ENCODE assay signal across 8 cellular contexts in the genomic region with DNA sequence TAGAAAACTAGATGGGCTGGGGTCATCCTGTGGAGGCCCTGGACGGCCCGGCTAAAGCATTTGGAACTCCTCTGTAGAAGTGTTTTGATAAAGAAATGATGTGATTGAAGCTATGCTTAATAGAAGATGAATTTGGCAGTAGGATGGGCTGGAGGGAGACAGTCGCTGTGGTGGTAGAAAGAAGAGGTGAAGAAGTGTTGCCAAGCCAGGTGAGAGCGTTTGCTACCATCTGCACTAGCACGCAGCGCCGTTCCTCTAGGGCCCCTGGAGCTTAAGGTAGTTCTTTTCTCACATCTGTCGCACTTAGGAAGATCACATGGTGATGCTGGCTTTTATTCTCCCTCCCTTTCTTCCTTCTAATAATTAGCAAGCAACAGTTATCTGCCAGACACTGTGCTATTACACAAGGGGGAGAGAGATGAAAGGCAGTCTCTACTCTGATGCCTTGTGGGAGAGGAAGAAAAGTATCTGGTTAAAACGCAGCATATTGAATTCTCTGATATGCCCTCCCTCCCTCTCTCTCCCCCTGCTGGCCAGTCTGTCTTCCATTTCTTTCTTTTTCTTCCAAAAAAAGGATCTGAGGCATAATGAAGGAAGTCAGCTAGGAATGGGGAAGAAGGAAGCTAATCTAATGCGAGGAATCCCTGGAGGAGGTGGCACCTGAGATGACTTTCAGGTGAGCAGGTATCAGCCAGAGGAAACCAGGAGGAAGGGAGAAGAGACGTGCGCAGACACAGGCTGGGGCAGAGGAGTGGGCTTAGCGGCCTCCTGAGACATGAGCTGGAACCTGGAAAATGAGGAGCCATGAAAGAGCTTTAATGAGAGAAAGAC.
A peak's percentile ranks its signal among the peaks of the same experiment; 100 is the strongest.
DNase-seq lines count a peak whose midpoint lies in the region; ATAC-seq, FAIRE-seq and TF ChIP-seq lines count a peak whose summit lies in the region.

No MANE protein-coding gene starts in this region.

- H3K9me3 ChIP-seq in BLaER1 treated with 17β-estradiol and CSF1 and Interleukin-3, amounts not matched to agents 10 nM and 100 nM (replicated peaks in 1 of 11): no peaks in the 10 kb centered on the region
- peaks cover 3% of the 10 kb centered on the region; the same call in 1 of the 3 replicates for H3K9me3 ChIP-seq in GM12878 (replicated peaks; ENCODE audit: control insufficient read depth, insufficient read depth, low read length)
- no peaks in the 10 kb centered on the region for H3K9me3 ChIP-seq in mucosa of rectum (ENCODE audit: control insufficient read depth in 2 of 2, low read length in 2 of 2)
- H3K9me3 ChIP-seq in SJCRH30 (replicated peaks): no peaks in the 10 kb centered on the region
- no peaks in the 10 kb centered on the region for H3K9me3 ChIP-seq in HAP-1

- SMC1A ChIA-PET in GM12878 (lab: Charles Lee; ENCODE audit: uncharacterized antibody, unreplicated experiment): interaction anchor here (0.8 to 5.7 kb wide), 21 partner anchors 11 to 172 kb away, joined by 3 to 84 read pairs (median 7); no protein-coding TSS in a partner anchor

- no peak overlapping the region for H2AFZ ChIP-seq in GM12878 (ENCODE audit: control insufficient read depth, low read depth, low read length)

- no TSS peak for BruUV-seq in GM12878 (replicated peaks; lab: Mats Ljungman, UMichigan)

- H3K9ac ChIP-seq in BLaER1 treated with 17β-estradiol and CSF1 and Interleukin-3, amounts not matched to agents 10 nM and 100 nM: peak overlapping the region in 2 of 11 experiments; percentile 12 to 17; a peak in 4 of 22 replicates
- no peak overlapping the region for H3K9ac ChIP-seq in GM12878 (ENCODE audit: control insufficient read depth, insufficient read depth, low read length)
- H3K9ac ChIP-seq in mucosa of rectum (ENCODE audit: low read depth in 1 of 2, low read length in 2 of 2): peak overlapping the region in 1 of 2 donors; percentile 44

- ATAC-seq in GM12878: no peak
- ATAC-seq in HG02798 (IDR thresholded peaks at IDR 0.05; ENCODE audit: poor library complexity, unreplicated experiment): no peak

- 0 out of 2 replicates have a peak, but pooled peaks have one; percentile 42 for TF ChIP-seq POLR2A in GM12878 (IDR thresholded peaks at IDR 0.05; ENCODE audit: low read depth, low read length)

- in situ Hi-C loops in GM12878 (cut with MboI) (no loop called here), HAP-1 (cut with MboI; ENCODE audit: low sequenced_read_pairs) (loop anchor here (5.0 kb wide), 1 partner anchor 146 kb away; no protein-coding TSS in a partner anchor)

- POLR2A ChIA-PET in GM12878 (lab: Charles Lee): interaction anchor here (0.5 to 1.6 kb wide), 3 partner anchors 144 to 1354 kb away, joined by 3 to 4 read pairs (median 4); no protein-coding TSS in a partner anchor

- TF ChIP-seq RAD21 in Ishikawa (IDR thresholded peaks at IDR 0.05; ENCODE audit: low read depth) (peak; percentile 21; the same call in 1 of the 2 replicates), GM12878 (IDR thresholded peaks at IDR 0.05; ENCODE audit: insufficient read depth, low read depth, low read length) (no peak)

- no peak overlapping the region for H3K4me3 ChIP-seq in BLaER1 treated with 17β-estradiol and CSF1 and Interleukin-3, amounts not matched to agents 10 nM and 100 nM
- H3K4me3 ChIP-seq in GM12878 (no peak overlapping the region), mucosa of rectum (ENCODE audit: low read length in 2 of 2) (no peak overlapping the region), SJCRH30 (no peak overlapping the region), HAP-1 (no peak overlapping the region)

- peaks cover 53% of the 10 kb centered on the region for H3K79me2 ChIP-seq in GM12878 (ENCODE audit: control insufficient read depth, insufficient read depth, low read length)

- H3K27me3 ChIP-seq in BLaER1 treated with 17β-estradiol and CSF1 and Interleukin-3, amounts not matched to agents 10 nM and 100 nM: no peaks in the 10 kb centered on the region
- H3K27me3 ChIP-seq in GM12878 (replicated peaks in 1 of 2; ENCODE audit: control insufficient read depth in 2 of 2, insufficient read depth in 2 of 2, low read length in 1 of 2) (no peaks in the 10 kb centered on the region), mucosa of rectum (ENCODE audit: control insufficient read depth in 2 of 2, insufficient read depth in 2 of 2, low read length in 2 of 2) (no peaks in the 10 kb centered on the region), SJCRH30 (no peaks in the 10 kb centered on the region), HAP-1 (ENCODE audit: low read depth) (no peaks in the 10 kb centered on the region)

- peaks cover 91 to 96% (median 95%) of the 10 kb centered on the region in 11 experiments for H4K20me1 ChIP-seq in BLaER1 treated with 17β-estradiol and CSF1 and Interleukin-3, amounts not matched to agents 10 nM and 100 nM
- peaks cover 5% of the 10 kb centered on the region for H4K20me1 ChIP-seq in GM12878 (ENCODE audit: control insufficient read depth, insufficient read depth)

- RAD21 ChIA-PET in GM12878 (lab: Charles Lee; ENCODE audit: unreplicated experiment): interaction anchor here (0.9 to 5.6 kb wide), 28 partner anchors 17 to 526 kb away, joined by 3 to 77 read pairs (median 4); no protein-coding TSS in a partner anchor

- peak overlapping the region in 10 of 11 experiments; percentile 4 to 71 (median 29); a peak in 13 of 22 replicates for H3K4me2 ChIP-seq in BLaER1 treated with 17β-estradiol and CSF1 and Interleukin-3, amounts not matched to agents 10 nM and 100 nM
- H3K4me2 ChIP-seq in GM12878 (ENCODE audit: control insufficient read depth, insufficient read depth): no peak overlapping the region

- TF ChIP-seq EP300 in Ishikawa (IDR thresholded peaks at IDR 0.05; ENCODE audit: borderline replicate concordance): no peak
- no peak for TF ChIP-seq EP300 in GM12878 (IDR thresholded peaks at IDR 0.05; ENCODE audit: borderline replicate concordance in 1 of 2, control insufficient read depth in 1 of 2, low read depth in 2 of 2, low read length in 2 of 2)

- H3K4me1 ChIP-seq in BLaER1 treated with 17β-estradiol and CSF1 and Interleukin-3, amounts not matched to agents 10 nM and 100 nM: peaks cover 71 to 84% (median 78%) of the 10 kb centered on the region in 10 experiments
- H3K4me1 ChIP-seq in GM12878 (ENCODE audit: control insufficient read depth, insufficient read depth, low read length) (peaks cover 44% of the 10 kb centered on the region), mucosa of rectum (ENCODE audit: control insufficient read depth in 2 of 2, insufficient read depth in 2 of 2, low read length in 2 of 2) (peaks cover 58 to 74% of the 10 kb centered on the region in 2 donors), SJCRH30 (peaks cover 14% of the 10 kb centered on the region), HAP-1 (no peaks in the 10 kb centered on the region)

- intact Hi-C loops in GM12878 (cut with micrococcal nuclease; ENCODE audit: unreplicated experiment): no loop called here

- H3K36me3 ChIP-seq in BLaER1 treated with 17β-estradiol and CSF1 and Interleukin-3, amounts not matched to agents 10 nM and 100 nM: peaks cover 32 to 91% (median 80%) of the 10 kb centered on the region in 11 experiments; a peak in 21 of 22 replicates
- H3K36me3 ChIP-seq in GM12878 (ENCODE audit: control insufficient read depth in 2 of 2, insufficient read depth in 2 of 2, low read length in 1 of 2) (peaks cover 26 to 39% of the 10 kb centered on the region in 2 experiments), mucosa of rectum (ENCODE audit: control insufficient read depth in 2 of 2, insufficient read depth in 2 of 2, low read length in 2 of 2) (peaks cover 25 to 28% of the 10 kb centered on the region in 2 donors), SJCRH30 (peaks cover 11% of the 10 kb centered on the region; the same call in 1 of the 2 replicates), HAP-1 (replicated peaks) (no peaks in the 10 kb centered on the region; the same call in 1 of the 2 replicates)

- H3K27ac ChIP-seq in BLaER1 treated with 17β-estradiol and CSF1 and Interleukin-3, amounts not matched to agents 10 nM and 100 nM: 0 out of 22 replicates have a peak overlapping the region, but pooled peaks of 2 of the 11 experiments have one; percentile 9 to 23
- H3K27ac ChIP-seq in GM12878 (ENCODE audit: control insufficient read depth, insufficient read depth): no peak overlapping the region
- peak overlapping the region; percentile 92 to 93 for H3K27ac ChIP-seq in mucosa of rectum (ENCODE audit: low read depth in 2 of 2, low read length in 2 of 2)
- H3K27ac ChIP-seq in SJCRH30: no peak overlapping the region

- no peak for FAIRE-seq in GM12878 (lab: Jason Lieb, UNC)

- TF ChIP-seq CTCF in GM12878 (IDR thresholded peaks at IDR 0.05 in 2 of 3, conservative IDR thresholded peaks at IDR 0.05 in 1 of 3; ENCODE audit: control insufficient read depth in 2 of 3, extremely low read depth in 1 of 3, insufficient read depth in 1 of 3, low read depth in 3 of 3, low read length in 3 of 3): peak; percentile 15 to 34 (median 15); a peak in 3 of 6 replicates

- 77% methylated on average over 13 of the region's 13 CpGs for WGBS in GM12878 (ENCODE audit: insufficient coverage, insufficient replicate concordance, low lambda C conversion rate, missing lambda C conversion rate)

- CTCF ChIA-PET in GM12878 (lab: Yijun Ruan, JAX): interaction anchor here (0.8 to 8.6 kb wide), 51 partner anchors 8 to 558 kb away, joined by 3 to 166 read pairs (median 6); no protein-coding TSS in a partner anchor

- no peak for DNase-seq in GM12878 (ENCODE audit: low read depth, low spot score)
- DNase-seq in SJCRH30: no peak
- no peak for DNase-seq in mesenteric fat pad (ENCODE audit: low spot score)
- no peak for DNase-seq in HAP-1 (ENCODE audit: low spot score in 2 of 2)

TF ChIP-seq in Ishikawa, 13 proteins besides CTCF, POLR2A, EP300 and RAD21 (continues in another document):
- TF ChIP-seq NFIC (IDR thresholded peaks at IDR 0.05) (no peak), TAF1 (IDR thresholded peaks at IDR 0.05; ENCODE audit: low read depth) (no peak), ZBTB7A (IDR thresholded peaks at IDR 0.05; ENCODE audit: low read depth) (no peak), TCF12 (IDR thresholded peaks at IDR 0.05; ENCODE audit: low read depth) (no peak), CEBPB (IDR thresholded peaks at IDR 0.05) (no peak), EGR1 (IDR thresholded peaks at IDR 0.05) (no peak), FOXM1 (IDR thresholded peaks at IDR 0.05; ENCODE audit: borderline replicate concordance, low read depth) (no peak), YY1 (IDR thresholded peaks at IDR 0.05; ENCODE audit: low read depth) (no peak)

TF ChIP-seq in GM12878, 131 proteins besides CTCF, POLR2A, EP300 and RAD21:
- TF ChIP-seq NFXL1 (IDR thresholded peaks at IDR 0.05; ENCODE audit: borderline replicate concordance): no peak
- TF ChIP-seq ZSCAN29 (IDR thresholded peaks at IDR 0.05): no peak
- TF ChIP-seq CBX5 (IDR thresholded peaks at IDR 0.05; ENCODE audit: low read depth): no peak
- no peak for TF ChIP-seq NR2C2 (IDR thresholded peaks at IDR 0.05; ENCODE audit: borderline replicate concordance, control insufficient read depth, insufficient read length, low read depth)
- TF ChIP-seq ESRRA (IDR thresholded peaks at IDR 0.05; ENCODE audit: low read length): no peak
- TF ChIP-seq BMI1 (IDR thresholded peaks at IDR 0.05; ENCODE audit: borderline replicate concordance): no peak
- no peak for TF ChIP-seq SMARCA5 (IDR thresholded peaks at IDR 0.05)

Comparison
In these comparisons a context has a peak if more than half of its experiments do, and no peak if none do; other contexts are left out.
1. H3K27ac ChIP-seq: peak in mucosa of rectum (2 of 2); none in GM12878 (single experiment) and SJCRH30 (single experiment).